ENCODE assay signal across 23 cellular contexts in the genomic region with DNA sequence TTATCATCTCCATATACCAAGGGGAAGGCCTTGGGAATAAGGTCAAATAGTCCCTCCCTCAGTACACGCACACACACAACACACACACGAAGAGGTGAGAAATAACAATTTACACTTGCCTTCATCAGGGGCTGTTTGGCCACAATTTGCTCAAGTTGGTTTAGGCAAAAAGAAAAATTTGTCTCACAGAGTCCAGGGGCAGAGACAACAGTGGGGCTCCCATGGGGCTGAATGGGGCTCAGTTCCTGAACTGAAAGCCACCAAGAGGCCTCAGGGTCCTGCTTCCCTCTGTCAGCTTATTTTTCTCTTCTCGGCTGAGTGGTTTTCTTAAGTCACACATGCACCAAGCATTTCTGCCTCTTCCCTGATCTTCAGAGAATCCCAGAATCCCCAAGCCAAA. TPM values are rescaled to one million over a fixed set of nuclear protein-coding genes. Genes with fewer than 3 reads are reported as not detected.
"Had no signal": no experiment of that assay in that cellular context is flagged by ENCODE, and none has a peak within 500 bp of the region (broad histone marks: within the 10 kb centered on the region; RNA-seq: fewer than 3 reads in every experiment).

No MANE protein-coding gene starts in this region.

- H3K9ac ChIP-seq: KMS-11 had no signal

- H3K9me3 ChIP-seq: SJSA1 had no signal

- ATAC-seq: K562 had no signal

- H3K4me2 ChIP-seq: KMS-11 had no signal

- H3K4me3 ChIP-seq: K562, SJSA1, SK-N-MC had no signal

- H3K27me3 ChIP-seq: SJSA1 had no signal

- DNase-seq: Kasumi-1, MM.1S, NCI-H1092 treated with DMSO at 0.1 percent for 48 hours, NCI-H1436, NCI-H187, NCI-H2029, NCI-H2081 treated with DMSO at 0.1 percent for 48 hours, NCI-H2171, NCI-H226, NCI-H446, NCI-H510A, NCI-H524 treated with DMSO at 0.1 percent for 48 hours, NCI-H69, NCI-H774, Right ventricle myocardium superior, RPMI8226, SIG-M5 had no signal

- H3K27ac ChIP-seq: HL-60, KMS-11, SJSA1 had no signal

- H3K36me3 ChIP-seq: SJSA1 had no signal

- H3K4me1 ChIP-seq: SJSA1 had no signal

RNA-seq across cellular contexts. Expression of gene PCDH8, which starts 35.5 kb away (rescaled TPM):
- polyA plus RNA-seq: IgD-negative memory B cell, K562 had no signal
